In genomic region chr16:19330801-19331484, GRCh38 we compare ENCODE assay signal across 15 cellular contexts. TPM values are rescaled to one million over a fixed set of nuclear protein-coding genes. Genes with fewer than 3 reads are reported as not detected.
A peak's percentile ranks its signal among the peaks of the same experiment; 100 is the strongest.
DNase-seq lines count a peak whose midpoint lies in the region; ATAC-seq and TF ChIP-seq lines count a peak whose summit lies in the region.
"Had no signal": no experiment of that assay in that cellular context is flagged by ENCODE, and none has a peak within 500 bp of the region (broad histone marks: within the 10 kb centered on the region; RNA-seq: fewer than 3 reads in every experiment).

No MANE protein-coding gene starts in this region.

- peaks cover 0 to 6% of the 10 kb centered on the region in 2 experiments; a peak in 1 of 4 replicates for H3K4me1 ChIP-seq in SK-N-SH (ENCODE audit: control insufficient read depth in 1 of 2, insufficient read depth in 2 of 2, low read depth in 1 of 2, low read length in 1 of 2)
- H3K4me1 ChIP-seq in tibial nerve: no peaks in the 10 kb centered on the region

- H3K4me3 ChIP-seq in SK-N-SH (ENCODE audit: low read depth in 2 of 2, low read length in 1 of 2) (no peak overlapping the region), tibial nerve (no peak overlapping the region)

- POLR2A ChIA-PET in SK-N-SH (lab: Yijun Ruan, JAX): no interaction called here

- TF ChIP-seq CTCF in SK-N-SH (IDR thresholded peaks at IDR 0.05) (no peak), tibial nerve (IDR thresholded peaks at IDR 0.05) (no peak)

- CTCF ChIA-PET in SK-N-SH (lab: Yijun Ruan, JAX): no interaction called here

- no peaks in the 10 kb centered on the region for H3K36me3 ChIP-seq in SK-N-SH (replicated peaks in 1 of 2; ENCODE audit: control insufficient read depth in 1 of 2, insufficient read depth in 2 of 2, low read length in 1 of 2)
- no peaks in the 10 kb centered on the region for H3K36me3 ChIP-seq in tibial nerve

- H4K20me1 ChIP-seq in SK-N-SH (ENCODE audit: insufficient read depth): no peaks in the 10 kb centered on the region

- no peak overlapping the region for H3K9ac ChIP-seq in SK-N-SH

- H3K9me2 ChIP-seq in SK-N-SH: no peaks in the 10 kb centered on the region

- no peak for TF ChIP-seq EP300 in SK-N-SH (IDR thresholded peaks at IDR 0.05; ENCODE audit: borderline replicate concordance in 1 of 2, low read depth in 1 of 2, low read length in 1 of 2)
- no peak for TF ChIP-seq EP300 in tibial nerve (IDR thresholded peaks at IDR 0.05)

- no peak overlapping the region for H2AFZ ChIP-seq in SK-N-SH (ENCODE audit: low read depth)

- H3K79me2 ChIP-seq in SK-N-SH (ENCODE audit: insufficient read depth): no peaks in the 10 kb centered on the region

- H3K27ac ChIP-seq in SK-N-SH (ENCODE audit: low read depth in 2 of 2, low read length in 1 of 2): no peak overlapping the region; a peak in 1 of 4 replicates
- H3K27ac ChIP-seq in tibial nerve: no peak overlapping the region

- no peak for TF ChIP-seq RAD21 in SK-N-SH (IDR thresholded peaks at IDR 0.05; ENCODE audit: low read length)

- ATAC-seq in SK-N-SH treated with all-trans-retinoic acid at 6 μM for 48 hours: peak; percentile 87

- H3F3A ChIP-seq in SK-N-SH (replicated peaks; ENCODE audit: insufficient read depth): no peaks in the 10 kb centered on the region

- no peak for TF ChIP-seq POLR2A in tibial nerve (IDR thresholded peaks at IDR 0.05)

- DNase-seq in SK-N-SH (no peak), astrocyte of the hippocampus (ENCODE audit: low read depth, low spot score) (peak; percentile 93), kidney tubule cell (ENCODE audit: low spot score) (peak; percentile 65), T1000 (lab: John Stamatoyannopoulos, UW) (no peak), NCI-H524 treated with DMSO at 0.1 percent for 48 hours (lab: John Stamatoyannopoulos, UW) (no peak), tibial nerve (ENCODE audit: low spot score in 2 of 2) (no peak), NCI-H187 (lab: John Stamatoyannopoulos, UW) (no peak)
- DNase-seq: NCI-H1105 treated with DMSO at 0.1 percent for 48 hours, SHP77 had no signal

- H3K4me2 ChIP-seq in SK-N-SH: no peak overlapping the region

- no peaks in the 10 kb centered on the region for H3K9me3 ChIP-seq in SK-N-SH
- H3K9me3 ChIP-seq in tibial nerve: peaks cover 0 to 10% (median 2%) of the 10 kb centered on the region in 4 donors

- WGBS in SK-N-SH (ENCODE audit: low lambda C conversion rate): 17% methylated on average over 6 of the region's 6 CpGs
- WGBS in tibial nerve, 2 donors: 47% methylated on average over 5 to 6 of the region's 6 CpGs

- H3K27me3 ChIP-seq in SK-N-SH (ENCODE audit: insufficient read depth) (no peaks in the 10 kb centered on the region), tibial nerve (no peaks in the 10 kb centered on the region)

TF ChIP-seq in SK-N-SH treated with all-trans-retinoic acid at 6 μM for 48 hours, 23 proteins besides CTCF, POLR2A, EP300 and RAD21 (continues in another document):
- no peak for TF ChIP-seq TCF4 (CRISPR knock-in tag; IDR thresholded peaks at IDR 0.05; ENCODE audit: borderline replicate concordance)
- no peak for TF ChIP-seq ARNTL (CRISPR knock-in tag; IDR thresholded peaks at IDR 0.05; ENCODE audit: borderline replicate concordance, low read depth)
- no peak for TF ChIP-seq TOX (CRISPR knock-in tag; IDR thresholded peaks at IDR 0.05; ENCODE audit: borderline replicate concordance)
- no peak for TF ChIP-seq POU6F1 (CRISPR knock-in tag; IDR thresholded peaks at IDR 0.05; ENCODE audit: borderline replicate concordance, low read depth)
- TF ChIP-seq ZNF8 (CRISPR knock-in tag; IDR thresholded peaks at IDR 0.05): no peak
- TF ChIP-seq RARB (CRISPR knock-in tag; IDR thresholded peaks at IDR 0.05): no peak
- TF ChIP-seq CSRNP3 (CRISPR knock-in tag; IDR thresholded peaks at IDR 0.05): no peak
- no peak for TF ChIP-seq ZNF70 (CRISPR knock-in tag; IDR thresholded peaks at IDR 0.05)
- no peak for TF ChIP-seq ZNF565 (CRISPR knock-in tag; conservative IDR thresholded peaks at IDR 0.05; ENCODE audit: low read depth)
- no peak for TF ChIP-seq ZFP3 (CRISPR knock-in tag; IDR thresholded peaks at IDR 0.05)
- TF ChIP-seq CSDC2 (CRISPR knock-in tag; IDR thresholded peaks at IDR 0.05): no peak
- no peak for TF ChIP-seq ZFP30 (CRISPR knock-in tag; IDR thresholded peaks at IDR 0.05)

TF ChIP-seq in SK-N-SH, 30 proteins besides CTCF, POLR2A, EP300 and RAD21:
- no peak for TF ChIP-seq YY1 (IDR thresholded peaks at IDR 0.05; ENCODE audit: low read depth)
- no peak for TF ChIP-seq RCOR1 (IDR thresholded peaks at IDR 0.05; ENCODE audit: low read length)
- no peak for TF ChIP-seq FOXJ3 (CRISPR knock-in tag; IDR thresholded peaks at IDR 0.05)
- no peak for TF ChIP-seq PBX3 (IDR thresholded peaks at IDR 0.05)
- TF ChIP-seq NFIC (IDR thresholded peaks at IDR 0.05; ENCODE audit: borderline replicate concordance): no peak
- TF ChIP-seq TAF1 (IDR thresholded peaks at IDR 0.05; ENCODE audit: borderline replicate concordance, low read depth, low read length): no peak
- TF ChIP-seq GATA2 (CRISPR knock-in tag; IDR thresholded peaks at IDR 0.05): no peak
TF ChIP-seq in SK-N-SH: peak in this region for 0.

RNA-seq across cellular contexts. Expression of gene CLEC19A, which starts 45.4 kb away (rescaled TPM):
- not detected in 2 replicates for polyA plus RNA-seq in SK-N-SH (2012; rRNA removed)
- polyA plus RNA-seq in SK-N-SH (2012; cell fraction: cytosol; rRNA removed): not detected in 2 replicates
- polyA plus RNA-seq in SK-N-SH (2012; cell fraction: nucleus; rRNA removed): not detected in 2 replicates
- total RNA-seq in tibial nerve: not detected
- total RNA-seq: activated CD8-positive, alpha-beta memory T cell treated with anti-CD3 and anti-CD28 coated beads for 36 hours; cardiac septum; urinary bladder had no signal
- polyA plus RNA-seq: AG04450, neural cell, urinary bladder had no signal

Comparison
In these comparisons a context has a peak if more than half of its experiments do, and no peak if none do; other contexts are left out.
1. DNase-seq: peak in astrocyte of the hippocampus (single experiment) and kidney tubule cell (single experiment); none in SK-N-SH (single experiment), T1000 (single experiment), NCI-H524 treated with DMSO at 0.1 percent for 48 hours (single experiment), tibial nerve (0 of 2) and NCI-H187 (0 of 2).